Comparison of ENCODE assay signal across 14 cellular contexts in the genomic region with DNA sequence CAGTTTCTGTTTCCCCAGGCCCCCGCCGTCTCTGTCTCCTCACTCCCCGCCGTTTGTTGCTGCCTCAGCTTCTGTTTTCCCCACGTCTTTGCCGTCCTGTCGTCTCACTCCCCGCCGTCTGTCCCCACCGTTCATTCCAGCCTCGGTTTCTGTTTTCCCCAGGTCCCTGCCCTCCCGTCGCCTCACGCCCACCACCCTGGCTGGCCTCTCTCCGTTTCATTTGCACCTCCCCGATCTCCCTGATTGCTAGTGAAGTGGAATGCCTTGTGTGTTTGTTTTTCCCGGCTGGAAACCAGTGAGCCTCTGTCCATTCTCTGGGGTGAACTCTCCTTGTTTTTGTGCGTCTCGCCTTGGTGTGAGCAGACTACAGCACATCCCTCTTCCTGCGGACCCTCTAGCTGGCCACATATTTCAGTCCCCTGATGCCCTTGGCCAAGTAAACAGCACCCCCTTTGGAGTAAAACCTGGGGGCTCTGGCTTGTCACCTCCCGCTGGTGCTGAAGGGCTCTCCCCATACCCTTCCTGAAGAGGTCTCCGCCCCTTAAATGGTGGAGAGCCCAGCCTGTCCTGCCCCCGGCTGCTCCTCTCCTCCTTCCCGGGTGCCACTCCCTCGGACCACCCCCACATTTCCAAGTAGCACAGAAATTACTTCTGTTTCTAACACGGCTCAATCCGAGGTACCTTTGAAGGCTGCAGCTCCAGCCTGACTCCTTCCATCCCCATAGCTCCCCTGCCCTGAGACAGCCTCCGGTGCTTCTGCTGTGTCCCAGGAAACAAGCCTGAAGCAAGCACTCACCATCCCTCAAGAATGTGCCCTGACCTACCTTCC. TPM values are rescaled to one million over a fixed set of nuclear protein-coding genes. Genes with fewer than 3 reads are reported as not detected.
A peak's percentile ranks its signal among the peaks of the same experiment; 100 is the strongest.
DNase-seq lines count a peak whose midpoint lies in the region; TF ChIP-seq lines count a peak whose summit lies in the region.
"Had no signal": no experiment of that assay in that cellular context is flagged by ENCODE, and none has a peak within 500 bp of the region (broad histone marks: within the 10 kb centered on the region; RNA-seq: fewer than 3 reads in every experiment).

No MANE protein-coding gene starts in this region.

- H3K9me3 ChIP-seq in iPS-20b (ENCODE audit: insufficient read depth, low read depth, low read length) (no peaks in the 10 kb centered on the region), spleen (no peaks in the 10 kb centered on the region), colonic mucosa (no peaks in the 10 kb centered on the region)
- H3K9me3 ChIP-seq: A549, mucosa of descending colon, SJSA1 had no signal

- H3K4me1 Mint-ChIP-seq in activated naive CD4-positive, alpha-beta T cell treated with anti-CD3 and anti-CD28 coated beads for 36 hours (ENCODE audit: low read depth), result peaks cover 11% of the 10 kb centered on the region

- no peak overlapping the region for H3K4me3 Mint-ChIP-seq in activated naive CD4-positive, alpha-beta T cell treated with anti-CD3 and anti-CD28 coated beads for 36 hours
- H3K4me3 Mint-ChIP-seq: activated naive CD8-positive, alpha-beta T cell had no signal

- no peaks in the 10 kb centered on the region for H3K36me3 ChIP-seq in iPS-20b (ENCODE audit: insufficient read depth, low read depth, low read length)
- peaks cover 0 to 17% (median 2%) of the 10 kb centered on the region in 6 donors for H3K36me3 ChIP-seq in spleen
- H3K36me3 ChIP-seq in colonic mucosa, result no peaks in the 10 kb centered on the region
- H3K36me3 ChIP-seq: SJSA1 had no signal

- peaks cover 2% of the 10 kb centered on the region for H3K36me3 Mint-ChIP-seq in activated naive CD4-positive, alpha-beta T cell treated with anti-CD3 and anti-CD28 coated beads for 36 hours (ENCODE audit: low read depth)
- H3K36me3 Mint-ChIP-seq: activated naive CD8-positive, alpha-beta T cell had no signal

- H3K4me1 ChIP-seq in iPS-20b (ENCODE audit: insufficient read depth, low read length) (peaks cover 6% of the 10 kb centered on the region), spleen (peaks cover 0 to 33% (median 6%) of the 10 kb centered on the region in 6 donors), colonic mucosa (no peaks in the 10 kb centered on the region)
- H3K4me1 ChIP-seq: A549, SJSA1 had no signal

- TF ChIP-seq POLR2A in spleen (IDR thresholded peaks at IDR 0.05), result no peak

- no peaks in the 10 kb centered on the region for H3K9me3 Mint-ChIP-seq in activated naive CD4-positive, alpha-beta T cell treated with anti-CD3 and anti-CD28 coated beads for 36 hours

- CTCF ChIA-PET in activated naive CD4-positive, alpha-beta T cell treated with anti-CD3 and anti-CD28 coated beads for 36 hours (lab: Charles Lee), result no interaction called here

- peaks cover 25% of the 10 kb centered on the region for H3K27me3 ChIP-seq in iPS-20b (ENCODE audit: insufficient read depth, low read length)
- H3K27me3 ChIP-seq in spleen (replicated peaks in 1 of 7), result no peaks in the 10 kb centered on the region
- no peaks in the 10 kb centered on the region for H3K27me3 ChIP-seq in colonic mucosa
- H3K27me3 ChIP-seq: SJSA1 had no signal

- H3K27me3 Mint-ChIP-seq in activated naive CD4-positive, alpha-beta T cell treated with anti-CD3 and anti-CD28 coated beads for 36 hours (ENCODE audit: low read depth), result no peaks in the 10 kb centered on the region
- H3K27me3 Mint-ChIP-seq: activated naive CD8-positive, alpha-beta T cell had no signal

- no peak overlapping the region for H3K27ac Mint-ChIP-seq in activated naive CD4-positive, alpha-beta T cell treated with anti-CD3 and anti-CD28 coated beads for 36 hours
- H3K27ac Mint-ChIP-seq: activated naive CD8-positive, alpha-beta T cell had no signal

- intact Hi-C loops in activated naive CD4-positive, alpha-beta T cell treated with anti-CD3 and anti-CD28 coated beads for 36 hours (cut with micrococcal nuclease), result no loop called here
- intact Hi-C loops in spleen (cut with DNase I; ENCODE audit: low total_unique reads), result no loop called here
- intact Hi-C loops in colonic mucosa (cut with DNase I), result no loop called here

- H3K9ac ChIP-seq in iPS-20b (ENCODE audit: low read depth, low read length), result peak overlapping the region; percentile 50
- H3K9ac ChIP-seq in colonic mucosa (ENCODE audit: low read depth in 2 of 2, low read length in 2 of 2), result no peak overlapping the region

- H3K4me3 ChIP-seq in iPS-20b (ENCODE audit: low read length) (peak overlapping the region; percentile 65), spleen (no peak overlapping the region), colonic mucosa (no peak overlapping the region)
- H3K4me3 ChIP-seq: A549, mucosa of descending colon, SJSA1 had no signal

- peak; percentile 1 for DNase-seq in activated naive CD4-positive, alpha-beta T cell treated with anti-CD3 and anti-CD28 coated beads for 36 hours
- no peak for DNase-seq in activated naive CD4-positive, alpha-beta T cell treated with anti-CD3 and anti-CD28 coated beads, Interleukin-2, amount 50 U/mL, for 16 hours
- peak; percentile 56 for DNase-seq in spleen
- DNase-seq in colonic mucosa, result no peak
- no peak for DNase-seq in NCI-H510A treated with DMSO at 0.1 percent for 48 hours (lab: John Stamatoyannopoulos, UW)
- DNase-seq: NCI-H2107; NK-92 treated with Interleukin-12 subunit alpha and Interleukin-12 subunit beta, amount 100 ng/mL, for 24 hours had no signal

- H3K27ac ChIP-seq in iPS-20b (ENCODE audit: low read length) (no peak overlapping the region), spleen (no peak overlapping the region), colonic mucosa (no peak overlapping the region)
- H3K27ac ChIP-seq: A549, SJSA1 had no signal

- WGBS in spleen, 5 donors, result 74 to 79% (median 77%) methylated on average over 28 of the region's 28 CpGs

- no peak for TF ChIP-seq CTCF in spleen (IDR thresholded peaks at IDR 0.05 in 8 of 11, conservative IDR thresholded peaks at IDR 0.05 in 3 of 11)
- TF ChIP-seq CTCF in colonic mucosa (IDR thresholded peaks at IDR 0.05), result no peak

RNA-seq across cellular contexts. Expression of a gene that starts 13.2 kb away (rescaled TPM):
- 10 to 100 TPM; 13.9 to 15.8 TPM for total RNA-seq in activated naive CD4-positive, alpha-beta T cell treated with anti-CD3 and anti-CD28 coated beads for 36 hours
- 10 to 100 TPM; 38.2 to 76.8 (median 56.6) TPM for total RNA-seq in spleen
- polyA plus RNA-seq in spleen, result 10 to 100 TPM; 59.4 to 83.9 (median 78.6) TPM
- 10 to 100 TPM; 17.7 to 30.2 TPM for total RNA-seq in colonic mucosa

RNA-seq across cellular contexts. Expression of a gene that starts 13.4 kb away (rescaled TPM):
- 10 to 100 TPM; 87.6 to 96.8 TPM for total RNA-seq in activated naive CD4-positive, alpha-beta T cell treated with anti-CD3 and anti-CD28 coated beads for 36 hours
- 100 to 1,000 TPM; 154 to 212 (median 179) TPM for total RNA-seq in spleen
- 100 to 1,000 TPM; 112 to 249 (median 203) TPM for polyA plus RNA-seq in spleen
- total RNA-seq in colonic mucosa, result 100 to 1,000 TPM; 198 to 266 TPM

RNA-seq across cellular contexts. Expression of a gene that starts 27.9 kb away (rescaled TPM):
- 10 to 100 TPM; 10.8 to 11.1 TPM for total RNA-seq in activated naive CD4-positive, alpha-beta T cell treated with anti-CD3 and anti-CD28 coated beads for 36 hours
- 10 to 100 TPM; 13.6 to 26.3 (median 17.0) TPM for total RNA-seq in spleen
- 10 to 100 TPM in 1 of 3 donors, 1 to 10 TPM in 2; 6.3 to 15.4 (median 9.3) TPM for polyA plus RNA-seq in spleen
- total RNA-seq in colonic mucosa, result 10 to 100 TPM; 39.4 to 68.2 TPM

RNA-seq across cellular contexts. Expression of a gene that starts 41.4 kb away (rescaled TPM):
- total RNA-seq in activated naive CD4-positive, alpha-beta T cell treated with anti-CD3 and anti-CD28 coated beads for 36 hours, result 10 to 100 TPM in 1 of 2 experiments, 1 to 10 TPM in 1; 9.5 to 10.5 TPM
- total RNA-seq in spleen (10 to 100 TPM; 18.3 to 58.3 (median 37.9) TPM), colonic mucosa (10 to 100 TPM; 18.8 to 22.4 TPM)
- 10 to 100 TPM; 11.5 to 26.5 (median 19.1) TPM for polyA plus RNA-seq in spleen

RNA-seq across cellular contexts. Expression of a gene that starts 47.7 kb away (rescaled TPM):
- total RNA-seq in activated naive CD4-positive, alpha-beta T cell treated with anti-CD3 and anti-CD28 coated beads for 36 hours, result not detected
- under 1 TPM in 6 of 7 donors, not detected in 1; 0.07 to 0.68 (median 0.19) TPM for total RNA-seq in spleen
- polyA plus RNA-seq in spleen, result under 1 TPM; 0.24 to 0.48 (median 0.30) TPM
- total RNA-seq in colonic mucosa, result 1 to 10 TPM in 1 of 2 donors, under 1 TPM in 1; 0.77 to 3.8 TPM
- total RNA-seq: H4, M059J, SJSA1 had no signal

Comparison
In these comparisons a context has a peak if more than half of its experiments do, and no peak if none do; other contexts are left out.
1. DNase-seq: peak in activated naive CD4-positive, alpha-beta T cell treated with anti-CD3 and anti-CD28 coated beads for 36 hours (single experiment) and spleen (single experiment); none in activated naive CD4-positive, alpha-beta T cell treated with anti-CD3 and anti-CD28 coated beads, Interleukin-2, amount 50 U/mL, for 16 hours (single experiment), colonic mucosa (single experiment) and NCI-H510A treated with DMSO at 0.1 percent for 48 hours (single experiment).